Comparison of ENCODE assay signal across 20 cellular contexts in the genomic region with DNA sequence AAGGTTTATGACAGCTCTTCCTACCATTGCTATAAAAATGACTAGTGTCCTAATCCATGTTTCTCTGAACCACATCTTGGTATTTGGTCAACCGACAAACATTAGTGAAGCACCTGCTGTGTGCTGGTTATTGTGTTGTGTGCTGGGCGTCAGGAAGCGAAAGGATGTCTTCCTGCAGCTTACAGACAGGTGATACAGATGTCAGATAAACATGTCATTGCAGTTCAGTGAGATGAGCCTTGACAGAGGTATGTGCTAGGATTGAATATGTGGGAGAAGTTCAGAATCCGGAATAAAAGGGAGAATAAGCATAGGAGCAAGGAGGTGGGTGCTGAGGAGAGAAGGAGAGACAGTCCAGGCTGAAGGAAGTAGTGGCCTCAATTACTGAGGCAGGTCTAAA.
"Had no signal": no experiment of that assay in that cellular context is flagged by ENCODE, and none has a peak within 500 bp of the region (broad histone marks: within the 10 kb centered on the region; RNA-seq: fewer than 3 reads in every experiment).

No MANE protein-coding gene starts in this region.

- H3K4me1 ChIP-seq: SJSA1 had no signal

- DNase-seq: KBM-7, MV-4-11, NCI-H1048, NCI-H1105, NCI-H1436 treated with DMSO at 0.1 percent for 48 hours, NCI-H187, NCI-H2029, NCI-H2081 treated with DMSO at 0.1 percent for 48 hours, NCI-H2171, NCI-H226, NCI-H446, NCI-H510A, NCI-H526, NCI-H82, Right ventricle myocardium superior, RPMI8226, SIG-M5 had no signal

- FAIRE-seq: RCC 7860 had no signal

- H3K27ac ChIP-seq: SJSA1, SK-N-MC had no signal

- H3K4me3 ChIP-seq: SJSA1, SK-N-MC had no signal

- H3K9me3 ChIP-seq: SJSA1 had no signal

- H3K36me3 ChIP-seq: SJSA1 had no signal

- H3K27me3 ChIP-seq: SJSA1 had no signal
